ENCODE assay signal across 1 cellular context in the genomic region with DNA sequence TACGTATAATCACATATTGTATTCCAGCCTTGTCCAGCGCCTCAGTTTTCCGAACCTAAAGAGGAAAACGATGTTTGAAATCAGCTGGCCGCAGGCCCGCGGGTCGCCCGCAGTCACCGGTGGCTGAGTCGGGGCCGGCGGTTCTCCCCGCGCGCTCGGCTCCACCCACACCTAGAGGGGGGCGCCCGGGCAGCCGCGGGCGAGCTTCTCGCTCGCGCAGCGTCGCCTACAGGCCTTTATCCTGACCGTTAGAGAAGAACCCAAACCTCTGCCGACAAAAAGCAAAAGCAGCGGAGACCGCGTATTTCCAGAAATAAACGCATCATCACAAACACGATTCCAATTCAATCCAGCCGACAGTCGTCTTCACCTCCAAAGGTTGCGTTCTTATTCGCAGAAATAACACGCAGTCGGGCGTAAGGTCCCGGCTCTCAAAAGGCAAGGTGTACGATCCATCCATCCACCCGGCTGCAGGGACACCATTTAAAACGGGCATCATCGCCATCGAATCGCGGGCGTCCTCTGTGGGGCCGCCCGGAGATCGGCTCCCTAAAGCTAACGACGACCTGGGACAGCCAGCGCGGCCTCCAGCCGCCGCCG.
TF ChIP-seq lines count a peak whose summit lies in the region.

No MANE protein-coding gene starts in this region.

TF ChIP-seq in K562, 482 proteins besides CTCF, POLR2A, EP300 and RAD21 (continued from another document):
- no peak for TF ChIP-seq FOXO4 (CRISPR knock-in tag; IDR thresholded peaks at IDR 0.05)
- TF ChIP-seq BHLHE40 (IDR thresholded peaks at IDR 0.05; ENCODE audit: low read length), result peak; percentile 33; the same call in 1 of the 2 replicates
- peak; percentile 29 for TF ChIP-seq RBBP5 (IDR thresholded peaks at IDR 0.05; ENCODE audit: borderline replicate concordance, insufficient read depth, low read length, poor library complexity, severe bottlenecking)
- TF ChIP-seq ZBTB7A (IDR thresholded peaks at IDR 0.05; ENCODE audit: borderline replicate concordance, control insufficient read depth, low read depth, low read length), result peak; percentile 39; the same call in 1 of the 2 replicates
- peak; percentile 84 to 87 for TF ChIP-seq NRF1 (conservative IDR thresholded peaks at IDR 0.05 in 1 of 2, IDR thresholded peaks at IDR 0.05 in 1 of 2)
- TF ChIP-seq MXD1 (CRISPR knock-in tag; IDR thresholded peaks at IDR 0.05; ENCODE audit: borderline replicate concordance, poor library complexity, severe bottlenecking), result no peak
- no peak for TF ChIP-seq ZNF707 (CRISPR knock-in tag; conservative IDR thresholded peaks at IDR 0.05)
- 0 out of 2 replicates have a peak, but pooled peaks have one; percentile 10 for TF ChIP-seq SMAD4 (CRISPR knock-in tag; conservative IDR thresholded peaks at IDR 0.05)
- no peak for TF ChIP-seq ZNF766 (CRISPR knock-in tag; conservative IDR thresholded peaks at IDR 0.05)
- TF ChIP-seq CXXC5 (CRISPR knock-in tag; IDR thresholded peaks at IDR 0.05), result peak; percentile 28
- no peak for TF ChIP-seq PRMT5 (CRISPR knock-in tag; IDR thresholded peaks at IDR 0.05)
- TF ChIP-seq KAT2B (IDR thresholded peaks at IDR 0.05; ENCODE audit: low read depth, low read length), result no peak
- no peak for TF ChIP-seq HOMEZ (CRISPR knock-in tag; IDR thresholded peaks at IDR 0.05)
- TF ChIP-seq HOXB6 (CRISPR knock-in tag; IDR thresholded peaks at IDR 0.05; ENCODE audit: borderline replicate concordance), result no peak
- no peak for TF ChIP-seq SP1 (CRISPR knock-in tag; IDR thresholded peaks at IDR 0.05)
- TF ChIP-seq PTRF (tag; IDR thresholded peaks at IDR 0.05), result no peak
- TF ChIP-seq ZNF263 (CRISPR knock-in tag; IDR thresholded peaks at IDR 0.05; ENCODE audit: borderline replicate concordance), result no peak
- no peak for TF ChIP-seq ARID2 (IDR thresholded peaks at IDR 0.05)
- no peak for TF ChIP-seq NFXL1 (CRISPR knock-in tag; IDR thresholded peaks at IDR 0.05)
- no peak; the same call in 1 of the 2 replicates for TF ChIP-seq PHB (CRISPR knock-in tag; IDR thresholded peaks at IDR 0.05)
- peak; percentile 51; the same call in 1 of the 2 replicates for TF ChIP-seq MYC (IDR thresholded peaks at IDR 0.05; ENCODE audit: low read depth, low read length)
- TF ChIP-seq MYC (CRISPR knock-in tag; IDR thresholded peaks at IDR 0.05; ENCODE audit: borderline replicate concordance, low read depth), result peak; percentile 86; the same call in 1 of the 2 replicates
- TF ChIP-seq RNF2 (IDR thresholded peaks at IDR 0.05), result no peak; the same call in 1 of the 2 replicates
- no peak for TF ChIP-seq NCOA6 (IDR thresholded peaks at IDR 0.05)
- no peak; the same call in 1 of the 2 replicates for TF ChIP-seq BRD4 (IDR thresholded peaks at IDR 0.05)
- TF ChIP-seq, protein P1, sequence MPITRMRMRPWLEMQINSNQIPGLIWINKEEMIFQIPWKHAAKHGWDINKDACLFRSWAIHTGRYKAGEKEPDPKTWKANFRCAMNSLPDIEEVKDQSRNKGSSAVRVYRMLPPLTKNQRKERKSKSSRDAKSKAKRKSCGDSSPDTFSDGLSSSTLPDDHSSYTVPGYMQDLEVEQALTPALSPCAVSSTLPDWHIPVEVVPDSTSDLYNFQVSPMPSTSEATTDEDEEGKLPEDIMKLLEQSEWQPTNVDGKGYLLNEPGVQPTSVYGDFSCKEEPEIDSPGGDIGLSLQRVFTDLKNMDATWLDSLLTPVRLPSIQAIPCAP (CRISPR knock-in tag; IDR thresholded peaks at IDR 0.05; ENCODE audit: borderline replicate concordance), result no peak
- no peak for TF ChIP-seq MIER1 (IDR thresholded peaks at IDR 0.05; ENCODE audit: low read depth)
- TF ChIP-seq SMAD3 (CRISPR knock-in tag; conservative IDR thresholded peaks at IDR 0.05), result no peak
- no peak for TF ChIP-seq MAFG (tag; conservative IDR thresholded peaks at IDR 0.05)
- TF ChIP-seq RBM22 (IDR thresholded peaks at IDR 0.05; ENCODE audit: low read depth, low read length, poor library complexity, severe bottlenecking), result peak; percentile 22
- TF ChIP-seq KLF10 (CRISPR knock-in tag; IDR thresholded peaks at IDR 0.05), result no peak
- no peak for TF ChIP-seq RBM39 (optimal IDR thresholded peaks at IDR 0.05; ENCODE audit: low read depth, low read length)
- TF ChIP-seq HNRNPL (IDR thresholded peaks at IDR 0.05; ENCODE audit: low read depth, low read length), result no peak
- TF ChIP-seq NBN (IDR thresholded peaks at IDR 0.05; ENCODE audit: low read depth), result peak; percentile 23; the same call in 1 of the 2 replicates
- no peak for TF ChIP-seq FOXJ2 (tag; IDR thresholded peaks at IDR 0.05)
- TF ChIP-seq ETS1 (conservative IDR thresholded peaks at IDR 0.05; ENCODE audit: control insufficient read depth, low read depth, low read length), result 0 out of 2 replicates have a peak, but pooled peaks have one; percentile 33
TF ChIP-seq in K562: peak in this region for 69.
